Comparison of ENCODE assay signal across 10 cellular contexts in genomic region chr3:124272611-124273151, GRCh38.
A peak's percentile ranks its signal among the peaks of the same experiment; 100 is the strongest.
DNase-seq lines count a peak whose midpoint lies in the region; ATAC-seq, FAIRE-seq and TF ChIP-seq lines count a peak whose summit lies in the region.
"Had no signal": no experiment of that assay in that cellular context is flagged by ENCODE, and none has a peak within 500 bp of the region (broad histone marks: within the 10 kb centered on the region; RNA-seq: fewer than 3 reads in every experiment).

No MANE protein-coding gene starts in this region.

- no peaks in the 10 kb centered on the region for H3K9me3 Mint-ChIP-seq in progenitor cell of endocrine pancreas (ENCODE audit: low read depth)
- no peaks in the 10 kb centered on the region for H3K9me3 Mint-ChIP-seq in endodermal cell

- H3K27ac ChIP-seq in endodermal cell (ENCODE audit: low read depth, low read length) = no peak overlapping the region
- H3K27ac ChIP-seq: brain microvascular endothelial cell had no signal

- peaks cover 23% of the 10 kb centered on the region for H3K27me3 ChIP-seq in endodermal cell (ENCODE audit: control insufficient read depth, insufficient read depth, low read length, poor library complexity, severe bottlenecking)
- H3K27me3 ChIP-seq: brain microvascular endothelial cell had no signal

- peaks cover 4% of the 10 kb centered on the region for H3K4me1 ChIP-seq in endodermal cell (ENCODE audit: control insufficient read depth, insufficient read depth, low read length)

- DNase-seq in ACHN (peak; percentile 72), RCC 7860 (ENCODE audit: low spot score) (peak; percentile 50), fibroblast of pulmonary artery (ENCODE audit: low read depth) (peak; percentile 34), progenitor cell of endocrine pancreas (ENCODE audit: low spot score, unreplicated experiment) (no peak), NOMO-1 (lab: John Stamatoyannopoulos, UW; ENCODE audit: unreplicated experiment in 2 of 2) (no peak), endodermal cell (no peak)
- no peak for DNase-seq in activated CD4-positive, alpha-beta T cell treated with anti-CD3 and anti-CD28 coated beads for 1 hour
- DNase-seq: activated CD4-positive, alpha-beta T cell treated with anti-CD3 and anti-CD28 coated beads for 36 hours; brain microvascular endothelial cell had no signal

- peaks cover 3% of the 10 kb centered on the region for H3K4me1 Mint-ChIP-seq in progenitor cell of endocrine pancreas (ENCODE audit: low read depth)
- peaks cover 2% of the 10 kb centered on the region for H3K4me1 Mint-ChIP-seq in endodermal cell
- H3K4me1 Mint-ChIP-seq: activated CD4-positive, alpha-beta T cell treated with anti-CD3 and anti-CD28 coated beads for 36 hours had no signal

- H3K36me3 Mint-ChIP-seq in progenitor cell of endocrine pancreas (ENCODE audit: insufficient read depth) (peaks cover 1% of the 10 kb centered on the region), endodermal cell (ENCODE audit: low read depth) (no peaks in the 10 kb centered on the region)

- H3K36me3 ChIP-seq in endodermal cell (ENCODE audit: control insufficient read depth, insufficient read depth, low read length) = no peaks in the 10 kb centered on the region
- H3K36me3 ChIP-seq: brain microvascular endothelial cell had no signal

- no peak for TF ChIP-seq CTCF in fibroblast of pulmonary artery (IDR thresholded peaks at IDR 0.05; ENCODE audit: low read length, missing control alignments)
- TF ChIP-seq CTCF in progenitor cell of endocrine pancreas (IDR thresholded peaks at IDR 0.05; ENCODE audit: unreplicated experiment) = no peak
- no peak for TF ChIP-seq CTCF in endodermal cell (conservative IDR thresholded peaks at IDR 0.05)

- H3K4me3 Mint-ChIP-seq in progenitor cell of endocrine pancreas (ENCODE audit: low read depth) (no peak overlapping the region), endodermal cell (no peak overlapping the region)
- H3K4me3 Mint-ChIP-seq: activated CD4-positive, alpha-beta T cell treated with anti-CD3 and anti-CD28 coated beads for 36 hours had no signal

- ATAC-seq in GM21515 (IDR thresholded peaks at IDR 0.05; ENCODE audit: unreplicated experiment) = no peak
- ATAC-seq: activated CD4-positive, alpha-beta T cell treated with anti-CD3 and anti-CD28 coated beads for 36 hours had no signal

- H3K27ac Mint-ChIP-seq in progenitor cell of endocrine pancreas (peak overlapping the region; percentile 5), endodermal cell (no peak overlapping the region)
- H3K27ac Mint-ChIP-seq: activated CD4-positive, alpha-beta T cell treated with anti-CD3 and anti-CD28 coated beads for 36 hours had no signal

- FAIRE-seq in RCC 7860 (lab: Jason Lieb, UNC) = peak; percentile 93

- in situ Hi-C loops in ACHN (cut with HindIII; ENCODE audit: low pct_ligation_motif_present, low pct_unique_long_range_greater_than_20kb, low sequenced_read_pairs) = no loop called here

- no peaks in the 10 kb centered on the region for H3K9me3 ChIP-seq in endodermal cell (ENCODE audit: control insufficient read depth, low read length)

- no peak overlapping the region for H3K9ac ChIP-seq in endodermal cell (ENCODE audit: extremely low read depth, low read length, poor library complexity, severe bottlenecking)

- H3K4me3 ChIP-seq in fibroblast of pulmonary artery (replicated peaks; ENCODE audit: low read depth, low read length) = no peak overlapping the region
- no peak overlapping the region for H3K4me3 ChIP-seq in endodermal cell (ENCODE audit: low read length)

- WGBS in endodermal cell (ENCODE audit: insufficient coverage in 1 of 2, insufficient read length in 1 of 2), 2 experiments = 83 to 86% methylated on average over 5 to 6 of the region's 6 CpGs

- H3K27me3 Mint-ChIP-seq in progenitor cell of endocrine pancreas (no peaks in the 10 kb centered on the region), endodermal cell (ENCODE audit: insufficient read depth) (peaks cover 22% of the 10 kb centered on the region)

Comparison
In these comparisons a context has a peak if more than half of its experiments do, and no peak if none do; other contexts are left out.
1. DNase-seq: peak in ACHN (single experiment), RCC 7860 (single experiment) and fibroblast of pulmonary artery (single experiment); none in progenitor cell of endocrine pancreas (single experiment), activated CD4-positive, alpha-beta T cell treated with anti-CD3 and anti-CD28 coated beads for 1 hour (single experiment), NOMO-1 (0 of 2) and endodermal cell (single experiment).